21 cellular contexts compared by ENCODE assay signal in the genomic region with DNA sequence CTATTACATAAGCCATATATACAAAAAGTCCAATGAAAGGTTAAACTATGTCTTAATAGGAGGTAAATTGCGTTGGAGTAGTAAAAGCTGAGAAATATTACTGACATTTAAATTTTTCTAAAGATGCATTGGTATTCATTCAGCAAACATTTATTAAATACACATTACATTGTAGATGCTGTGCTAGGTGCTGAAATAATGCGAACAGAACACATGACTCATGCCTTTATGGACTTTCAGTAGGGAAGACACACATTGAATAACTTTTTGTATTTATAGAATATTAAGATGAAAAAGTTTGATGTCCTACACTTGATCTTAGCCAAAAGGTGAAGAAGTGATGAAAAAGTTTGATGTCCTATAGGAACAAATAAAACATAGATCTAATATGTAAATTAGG.
"Had no signal": no experiment of that assay in that cellular context is flagged by ENCODE, and none has a peak within 500 bp of the region (broad histone marks: within the 10 kb centered on the region; RNA-seq: fewer than 3 reads in every experiment).

No MANE protein-coding gene starts in this region.

- H3K27me3 ChIP-seq: gastroesophageal sphincter, pancreas, sigmoid colon, upper lobe of right lung had no signal

- H3K4me1 ChIP-seq: gastroesophageal sphincter, pancreas, sigmoid colon, upper lobe of right lung had no signal

- ATAC-seq: activated CD8-positive, alpha-beta T cell treated with anti-CD3 and anti-CD28 coated beads for 36 hours; activated naive CD4-positive, alpha-beta T cell treated with anti-CD3 and anti-CD28 coated beads, Interleukin-2, amount 50 U/mL, for 72 hours; esophagus mucosa; gastroesophageal sphincter; left lobe of liver; mucosa of descending colon; naive thymus-derived CD4-positive, alpha-beta T cell; pancreas; upper lobe of right lung had no signal

- H3K27ac ChIP-seq: dorsolateral prefrontal cortex, gastroesophageal sphincter, pancreas, thoracic aorta, upper lobe of right lung had no signal

- H3K9me3 ChIP-seq: gastroesophageal sphincter, mucosa of descending colon, pancreas, sigmoid colon, thoracic aorta, upper lobe of right lung had no signal

- DNase-seq: activated B cell treated with CpG ODN at 0.5 μM for 24 hours; activated CD4-positive, alpha-beta T cell treated with anti-CD3 and anti-CD28 coated beads for 48 hours; activated CD8-positive, alpha-beta T cell treated with anti-CD3 and anti-CD28 coated beads for 36 hours; activated effector memory CD4-positive, alpha-beta T cell treated with anti-CD3 and anti-CD28 coated beads, Interleukin-2, amount 50 U/mL, for 16 hours; activated T-cell treated with anti-CD3 and anti-CD28 coated beads, Interleukin-2, amount 50 U/mL, for 48 hours; amygdala; dorsolateral prefrontal cortex; islet precursor cell; mucosa of descending colon; naive thymus-derived CD4-positive, alpha-beta T cell; pancreas; sigmoid colon; stimulated activated CD4-positive, alpha-beta T cell treated with anti-CD3 and anti-CD28 coated beads, Interleukin-12 subunit alpha, Interleukin-12 subunit beta, amount 100 ng/mL, for 4 hours; stimulated activated CD4-positive, alpha-beta T cell treated with anti-CD3 and anti-CD28 coated beads, Interleukin-2, amount 100 ng/mL, for 24 hours; T-helper 2 cell; upper lobe of right lung had no signal

- H3K4me3 ChIP-seq: dorsolateral prefrontal cortex, gastroesophageal sphincter, mucosa of descending colon, pancreas, sigmoid colon, thoracic aorta, upper lobe of right lung had no signal

- H3K36me3 ChIP-seq: gastroesophageal sphincter, pancreas, sigmoid colon, thoracic aorta, upper lobe of right lung had no signal
